13 cellular contexts compared by ENCODE assay signal in genomic region chr17:81466564-81467472, GRCh38.
"Had no signal": no experiment of that assay in that cellular context is flagged by ENCODE, and none has a peak within 500 bp of the region (broad histone marks: within the 10 kb centered on the region; RNA-seq: fewer than 3 reads in every experiment).

No MANE protein-coding gene starts in this region.

- H3K4me3 Mint-ChIP-seq: activated naive CD4-positive, alpha-beta T cell treated with anti-CD3 and anti-CD28 coated beads, Interleukin-2, amount 10 ng/mL, durations not matched to agents 7 days and 5 days; mesothelial cell of epicardium; stimulated activated memory B cell treated with anti-CD40 and anti-IgM and Interleukin-4, amounts not matched to agents 10 μg/mL and 1 μg/mL and 100 μg/mL, for 72 hours had no signal

- ATAC-seq: left ventricle myocardium superior; stimulated activated memory B cell treated with anti-CD40 and anti-IgM and Interleukin-4, amounts not matched to agents 10 μg/mL and 1 μg/mL and 100 μg/mL, for 72 hours had no signal

- H3K4me1 Mint-ChIP-seq: activated naive CD4-positive, alpha-beta T cell treated with anti-CD3 and anti-CD28 coated beads, Interleukin-2, amount 10 ng/mL, durations not matched to agents 7 days and 5 days had no signal

- H3K36me3 Mint-ChIP-seq: activated naive CD4-positive, alpha-beta T cell treated with anti-CD3 and anti-CD28 coated beads, Interleukin-2, amount 10 ng/mL, durations not matched to agents 7 days and 5 days; stimulated activated memory B cell treated with anti-CD40 and anti-IgM and Interleukin-4, amounts not matched to agents 10 μg/mL and 1 μg/mL and 100 μg/mL, for 72 hours had no signal

- H3K36me3 ChIP-seq: ovary, transverse colon had no signal

- H3K9me3 ChIP-seq: esophagus muscularis mucosa, ovary, transverse colon had no signal

- H3K4me3 ChIP-seq: esophagus muscularis mucosa, ovary, transverse colon had no signal

- H3K27ac Mint-ChIP-seq: activated naive CD4-positive, alpha-beta T cell treated with anti-CD3 and anti-CD28 coated beads, Interleukin-2, amount 10 ng/mL, durations not matched to agents 7 days and 5 days; mesothelial cell of epicardium; stimulated activated memory B cell treated with anti-CD40 and anti-IgM and Interleukin-4, amounts not matched to agents 10 μg/mL and 1 μg/mL and 100 μg/mL, for 72 hours had no signal

- H3K4me1 ChIP-seq: transverse colon had no signal

- H3K9me3 Mint-ChIP-seq: activated naive CD4-positive, alpha-beta T cell treated with anti-CD3 and anti-CD28 coated beads, Interleukin-2, amount 10 ng/mL, durations not matched to agents 7 days and 5 days; mesothelial cell of epicardium; stimulated activated memory B cell treated with anti-CD40 and anti-IgM and Interleukin-4, amounts not matched to agents 10 μg/mL and 1 μg/mL and 100 μg/mL, for 72 hours had no signal

- H3K27ac ChIP-seq: esophagus muscularis mucosa, ovary, transverse colon had no signal

- DNase-seq: activated CD4-positive, alpha-beta T cell treated with anti-CD3 and anti-CD28 coated beads, Interleukin-2, amount 50 U/mL, for 48 hours; activated naive CD4-positive, alpha-beta T cell treated with anti-CD3 and anti-CD28 coated beads, Interleukin-2, amount 10 ng/mL, durations not matched to agents 7 days and 5 days; caudate nucleus; hippocampal formation; left ventricle myocardium superior; ovary; stimulated activated CD4-positive, alpha-beta T cell treated with anti-CD3 and anti-CD28 coated beads, Interleukin-12 subunit alpha, Interleukin-12 subunit beta, amount 100 ng/mL, for 4 hours; T-helper 9 cell; transverse colon had no signal

- H3K27me3 Mint-ChIP-seq: activated naive CD4-positive, alpha-beta T cell treated with anti-CD3 and anti-CD28 coated beads, Interleukin-2, amount 10 ng/mL, durations not matched to agents 7 days and 5 days had no signal

- H3K27me3 ChIP-seq: esophagus muscularis mucosa, ovary, transverse colon had no signal

- FAIRE-seq: colon had no signal
